17 cellular contexts compared by ENCODE assay signal in genomic region chr6:157092736-157093135, GRCh38.
A peak's percentile ranks its signal among the peaks of the same experiment; 100 is the strongest.
DNase-seq lines count a peak whose midpoint lies in the region; ATAC-seq and TF ChIP-seq lines count a peak whose summit lies in the region.
"Had no signal": no experiment of that assay in that cellular context is flagged by ENCODE, and none has a peak within 500 bp of the region (broad histone marks: within the 10 kb centered on the region; RNA-seq: fewer than 3 reads in every experiment).

No MANE protein-coding gene starts in this region.

- no peaks in the 10 kb centered on the region for H3K9me3 Mint-ChIP-seq in activated naive CD4-positive, alpha-beta T cell treated with anti-CD3 and anti-CD28 coated beads, Interleukin-2, amount 50 U/mL, for 24 hours
- no peaks in the 10 kb centered on the region for H3K9me3 Mint-ChIP-seq in activated naive CD4-positive, alpha-beta T cell treated with anti-CD3 and anti-CD28 coated beads, Interleukin-2, amount 50 U/mL, for 72 hours
- H3K9me3 Mint-ChIP-seq: activated T-helper 2 cell treated with anti-CD3 and anti-CD28 coated beads, Interferon-gamma antibody, Interleukin-2, Interleukin-4, amounts not matched to agents 10 μg/mL and 5 μg/mL and 100 μg/mL, durations not matched to agents 14 hours and 24 hours and 36 hours had no signal

- peaks cover 6% of the 10 kb centered on the region for H3K36me3 Mint-ChIP-seq in activated naive CD4-positive, alpha-beta T cell treated with anti-CD3 and anti-CD28 coated beads, Interleukin-2, amount 50 U/mL, for 24 hours
- H3K36me3 Mint-ChIP-seq in activated naive CD4-positive, alpha-beta T cell treated with anti-CD3 and anti-CD28 coated beads, Interleukin-2, amount 50 U/mL, for 72 hours = peaks cover 0 to 9% of the 10 kb centered on the region in 2 donors

- H3K4me1 Mint-ChIP-seq in activated naive CD4-positive, alpha-beta T cell treated with anti-CD3 and anti-CD28 coated beads, Interleukin-2, amount 50 U/mL, for 24 hours = peaks cover 44% of the 10 kb centered on the region

- intact Hi-C loops in thyroid gland (cut with DNase I) = no loop called here

- no peaks in the 10 kb centered on the region for H3K27me3 Mint-ChIP-seq in activated naive CD4-positive, alpha-beta T cell treated with anti-CD3 and anti-CD28 coated beads, Interleukin-2, amount 50 U/mL, for 24 hours

- no peak for TF ChIP-seq POLR2A in thyroid gland (IDR thresholded peaks at IDR 0.05)

- H3K4me3 ChIP-seq in fibroblast of pulmonary artery (replicated peaks; ENCODE audit: low read depth, low read length) (no peak overlapping the region), thyroid gland (replicated peaks in 1 of 3) (no peak overlapping the region)
- H3K4me3 ChIP-seq: A549, ovary had no signal

- WGBS in thyroid gland, 2 donors = 61 to 71% methylated on average over 6 of the region's 6 CpGs

- no peaks in the 10 kb centered on the region for H3K36me3 ChIP-seq in thyroid gland
- H3K36me3 ChIP-seq: ovary had no signal

- peaks cover 25 to 30% of the 10 kb centered on the region in 2 donors for H3K4me1 ChIP-seq in thyroid gland

- H3K27ac ChIP-seq in thyroid gland = no peak overlapping the region
- H3K27ac ChIP-seq: A549, ovary had no signal

- ATAC-seq in activated naive CD4-positive, alpha-beta T cell treated with anti-CD3 and anti-CD28 coated beads, Interleukin-2, amount 50 U/mL, for 72 hours = no peak
- no peak for ATAC-seq in HG03045 (IDR thresholded peaks at IDR 0.05; ENCODE audit: unreplicated experiment)
- no peak for ATAC-seq in SK-N-SH treated with all-trans-retinoic acid at 6 μM for 48 hours
- ATAC-seq: A549 had no signal

- H3K27me3 ChIP-seq in thyroid gland = no peaks in the 10 kb centered on the region
- H3K27me3 ChIP-seq: ovary had no signal

- no peak overlapping the region for H3K4me3 Mint-ChIP-seq in activated naive CD4-positive, alpha-beta T cell treated with anti-CD3 and anti-CD28 coated beads, Interleukin-2, amount 50 U/mL, for 24 hours

- peak overlapping the region; percentile 61 for H3K27ac Mint-ChIP-seq in activated naive CD4-positive, alpha-beta T cell treated with anti-CD3 and anti-CD28 coated beads, Interleukin-2, amount 50 U/mL, for 24 hours
- H3K27ac Mint-ChIP-seq in activated naive CD4-positive, alpha-beta T cell treated with anti-CD3 and anti-CD28 coated beads, Interleukin-2, amount 50 U/mL, for 72 hours = no peak overlapping the region
- H3K27ac Mint-ChIP-seq: activated T-helper 2 cell treated with anti-CD3 and anti-CD28 coated beads, Interferon-gamma antibody, Interleukin-2, Interleukin-4, amounts not matched to agents 10 μg/mL and 5 μg/mL and 100 μg/mL, durations not matched to agents 14 hours and 24 hours and 36 hours had no signal

- no peaks in the 10 kb centered on the region for H3K9me3 ChIP-seq in thyroid gland
- H3K9me3 ChIP-seq: A549, Caco-2, ovary had no signal

- TF ChIP-seq CTCF in fibroblast of pulmonary artery (IDR thresholded peaks at IDR 0.05; ENCODE audit: low read length, missing control alignments) = no peak
- TF ChIP-seq CTCF in thyroid gland (IDR thresholded peaks at IDR 0.05) = no peak

- no peak for DNase-seq in activated naive CD4-positive, alpha-beta T cell treated with anti-CD3 and anti-CD28 coated beads, Interleukin-2, amount 50 U/mL, for 72 hours (ENCODE audit: low spot score in 2 of 2)
- DNase-seq in NCI-H345 treated with DMSO at 0.1 percent for 48 hours (lab: John Stamatoyannopoulos, UW; ENCODE audit: unreplicated experiment) (peak; percentile 84), fibroblast of pulmonary artery (ENCODE audit: low read depth) (peak; percentile 88), thyroid gland (peak; percentile 40 to 52), NCI-H524 treated with DMSO at 0.1 percent for 48 hours (lab: John Stamatoyannopoulos, UW) (no peak)
- DNase-seq: activated CD4-positive, alpha-beta T cell treated with anti-CD3 and anti-CD28 coated beads, Interleukin-2, amount 50 U/mL, for 48 hours; Caco-2; erythroblast; mesendoderm; NCI-H446; ovary; stimulated activated CD4-positive, alpha-beta T cell treated with anti-CD3 and anti-CD28 coated beads, Interleukin-15, amount 100 ng/mL, for 24 hours had no signal

TF ChIP-seq in SK-N-SH treated with all-trans-retinoic acid at 6 μM for 48 hours, 23 proteins besides CTCF, POLR2A, EP300 and RAD21 (continues in another document):
- TF ChIP-seq SNAI2 (CRISPR knock-in tag; IDR thresholded peaks at IDR 0.05) = no peak
- TF ChIP-seq TCF4 (CRISPR knock-in tag; IDR thresholded peaks at IDR 0.05; ENCODE audit: borderline replicate concordance) = no peak
- no peak for TF ChIP-seq ZNF70 (CRISPR knock-in tag; IDR thresholded peaks at IDR 0.05)
- TF ChIP-seq PATZ1 (CRISPR knock-in tag; IDR thresholded peaks at IDR 0.05; ENCODE audit: borderline replicate concordance) = no peak
- TF ChIP-seq, protein P1, sequence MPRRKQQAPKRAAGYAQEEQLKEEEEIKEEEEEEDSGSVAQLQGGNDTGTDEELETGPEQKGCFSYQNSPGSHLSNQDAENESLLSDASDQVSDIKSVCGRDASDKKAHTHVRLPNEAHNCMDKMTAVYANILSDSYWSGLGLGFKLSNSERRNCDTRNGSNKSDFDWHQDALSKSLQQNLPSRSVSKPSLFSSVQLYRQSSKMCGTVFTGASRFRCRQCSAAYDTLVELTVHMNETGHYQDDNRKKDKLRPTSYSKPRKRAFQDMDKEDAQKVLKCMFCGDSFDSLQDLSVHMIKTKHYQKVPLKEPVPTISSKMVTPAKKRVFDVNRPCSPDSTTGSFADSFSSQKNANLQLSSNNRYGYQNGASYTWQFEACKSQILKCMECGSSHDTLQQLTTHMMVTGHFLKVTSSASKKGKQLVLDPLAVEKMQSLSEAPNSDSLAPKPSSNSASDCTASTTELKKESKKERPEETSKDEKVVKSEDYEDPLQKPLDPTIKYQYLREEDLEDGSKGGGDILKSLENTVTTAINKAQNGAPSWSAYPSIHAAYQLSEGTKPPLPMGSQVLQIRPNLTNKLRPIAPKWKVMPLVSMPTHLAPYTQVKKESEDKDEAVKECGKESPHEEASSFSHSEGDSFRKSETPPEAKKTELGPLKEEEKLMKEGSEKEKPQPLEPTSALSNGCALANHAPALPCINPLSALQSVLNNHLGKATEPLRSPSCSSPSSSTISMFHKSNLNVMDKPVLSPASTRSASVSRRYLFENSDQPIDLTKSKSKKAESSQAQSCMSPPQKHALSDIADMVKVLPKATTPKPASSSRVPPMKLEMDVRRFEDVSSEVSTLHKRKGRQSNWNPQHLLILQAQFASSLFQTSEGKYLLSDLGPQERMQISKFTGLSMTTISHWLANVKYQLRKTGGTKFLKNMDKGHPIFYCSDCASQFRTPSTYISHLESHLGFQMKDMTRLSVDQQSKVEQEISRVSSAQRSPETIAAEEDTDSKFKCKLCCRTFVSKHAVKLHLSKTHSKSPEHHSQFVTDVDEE (CRISPR knock-in tag; IDR thresholded peaks at IDR 0.05) = no peak
- no peak for TF ChIP-seq BACH2 (CRISPR knock-in tag; IDR thresholded peaks at IDR 0.05; ENCODE audit: borderline replicate concordance)
- TF ChIP-seq ISL1 (CRISPR knock-in tag; IDR thresholded peaks at IDR 0.05) = no peak
- TF ChIP-seq, protein P2, sequence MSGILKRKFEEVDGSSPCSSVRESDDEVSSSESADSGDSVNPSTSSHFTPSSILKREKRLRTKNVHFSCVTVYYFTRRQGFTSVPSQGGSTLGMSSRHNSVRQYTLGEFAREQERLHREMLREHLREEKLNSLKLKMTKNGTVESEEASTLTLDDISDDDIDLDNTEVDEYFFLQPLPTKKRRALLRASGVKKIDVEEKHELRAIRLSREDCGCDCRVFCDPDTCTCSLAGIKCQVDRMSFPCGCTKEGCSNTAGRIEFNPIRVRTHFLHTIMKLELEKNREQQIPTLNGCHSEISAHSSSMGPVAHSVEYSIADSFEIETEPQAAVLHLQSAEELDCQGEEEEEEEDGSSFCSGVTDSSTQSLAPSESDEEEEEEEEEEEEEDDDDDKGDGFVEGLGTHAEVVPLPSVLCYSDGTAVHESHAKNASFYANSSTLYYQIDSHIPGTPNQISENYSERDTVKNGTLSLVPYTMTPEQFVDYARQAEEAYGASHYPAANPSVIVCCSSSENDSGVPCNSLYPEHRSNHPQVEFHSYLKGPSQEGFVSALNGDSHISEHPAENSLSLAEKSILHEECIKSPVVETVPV (CRISPR knock-in tag; IDR thresholded peaks at IDR 0.05) = no peak
- no peak for TF ChIP-seq ZNF8 (CRISPR knock-in tag; IDR thresholded peaks at IDR 0.05)
- TF ChIP-seq ZNF565 (CRISPR knock-in tag; conservative IDR thresholded peaks at IDR 0.05; ENCODE audit: low read depth) = no peak
- no peak for TF ChIP-seq PPARA (CRISPR knock-in tag; IDR thresholded peaks at IDR 0.05; ENCODE audit: borderline replicate concordance)
- no peak for TF ChIP-seq ZFP3 (CRISPR knock-in tag; IDR thresholded peaks at IDR 0.05)
- no peak for TF ChIP-seq CSDC2 (CRISPR knock-in tag; IDR thresholded peaks at IDR 0.05)
- TF ChIP-seq ARNTL (CRISPR knock-in tag; IDR thresholded peaks at IDR 0.05; ENCODE audit: borderline replicate concordance, low read depth) = no peak

Comparison
In these comparisons a context has a peak if more than half of its experiments do, and no peak if none do; other contexts are left out.
1. DNase-seq: peak in NCI-H345 treated with DMSO at 0.1 percent for 48 hours (single experiment), fibroblast of pulmonary artery (single experiment) and thyroid gland (2 of 2); none in activated naive CD4-positive, alpha-beta T cell treated with anti-CD3 and anti-CD28 coated beads, Interleukin-2, amount 50 U/mL, for 72 hours (0 of 2) and NCI-H524 treated with DMSO at 0.1 percent for 48 hours (single experiment).